13 cellular contexts compared by ENCODE assay signal in genomic region chr11:28727254-28727653, GRCh38.
"Had no signal": no experiment of that assay in that cellular context is flagged by ENCODE, and none has a peak within 500 bp of the region (broad histone marks: within the 10 kb centered on the region; RNA-seq: fewer than 3 reads in every experiment).

No MANE protein-coding gene starts in this region.

- H3K4me1 ChIP-seq: psoas muscle had no signal

- DNase-seq: activated CD4-positive, alpha-beta T cell treated with anti-CD3 and anti-CD28 coated beads for 4 hours; activated naive CD4-positive, alpha-beta T cell treated with anti-CD3 and anti-CD28 coated beads, Interleukin-2, amount 50 U/mL, for 16 hours; activated T-cell treated with anti-CD3 and anti-CD28 coated beads for 4 hours; amniotic stem cell; cerebellar nuclear complex; endodermal cell; foreskin melanocyte; head of caudate nucleus; islet precursor cell; psoas muscle; stimulated activated naive CD4-positive, alpha-beta T cell; T1000; WERI-Rb-1 had no signal

- H3K27ac ChIP-seq: psoas muscle, WERI-Rb-1 had no signal

- H3K4me3 ChIP-seq: psoas muscle had no signal

- H3K9me3 ChIP-seq: psoas muscle had no signal

- H3K36me3 ChIP-seq: WERI-Rb-1 had no signal
